Comparison of ENCODE assay signal across 2 cellular contexts in the genomic region with DNA sequence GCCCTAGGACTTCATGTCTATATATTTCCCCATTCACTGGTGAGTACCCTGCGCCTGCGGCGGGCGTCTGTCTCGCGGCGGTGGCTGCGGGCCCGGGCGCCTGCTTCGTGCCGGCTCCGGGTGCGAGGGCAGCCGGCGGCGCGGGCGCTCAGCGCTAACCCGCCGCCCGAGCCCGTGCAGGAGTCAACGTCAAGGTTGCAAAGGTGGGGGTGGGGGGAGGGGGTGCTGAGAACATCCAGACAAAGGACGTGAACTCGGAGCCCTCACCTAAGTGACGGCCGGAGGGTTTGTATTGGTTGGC.
TF ChIP-seq lines count a peak whose summit lies in the region.

No MANE protein-coding gene starts in this region.

TF ChIP-seq in A549, 52 proteins besides CTCF, POLR2A, EP300 and RAD21 (continued from another document):
- TF ChIP-seq ZSCAN20 (CRISPR knock-in tag; IDR thresholded peaks at IDR 0.05) (no peak), NR3C1 (IDR thresholded peaks at IDR 0.05) (no peak), CEBPB (IDR thresholded peaks at IDR 0.05) (no peak), MYC (IDR thresholded peaks at IDR 0.05; ENCODE audit: borderline replicate concordance, low read length) (no peak), JUN (IDR thresholded peaks at IDR 0.05) (peak; percentile 25 to 78; a peak in 3 of 5 replicates), TP53 (CRISPR knock-in tag; IDR thresholded peaks at IDR 0.05) (no peak), NPAS2 (CRISPR knock-in tag; IDR thresholded peaks at IDR 0.05; ENCODE audit: borderline replicate concordance) (no peak), SMC3 (IDR thresholded peaks at IDR 0.05) (no peak), PHF8 (IDR thresholded peaks at IDR 0.05; ENCODE audit: borderline replicate concordance, low read depth) (no peak), RNF2 (IDR thresholded peaks at IDR 0.05; ENCODE audit: borderline replicate concordance, low read depth) (no peak), FOSL2 (IDR thresholded peaks at IDR 0.05) (no peak), FOSL2 (CRISPR knock-in tag; IDR thresholded peaks at IDR 0.05) (no peak), POLR2AphosphoS2 (conservative IDR thresholded peaks at IDR 0.05; ENCODE audit: low read length) (no peak)
- TF ChIP-seq, protein P1, sequence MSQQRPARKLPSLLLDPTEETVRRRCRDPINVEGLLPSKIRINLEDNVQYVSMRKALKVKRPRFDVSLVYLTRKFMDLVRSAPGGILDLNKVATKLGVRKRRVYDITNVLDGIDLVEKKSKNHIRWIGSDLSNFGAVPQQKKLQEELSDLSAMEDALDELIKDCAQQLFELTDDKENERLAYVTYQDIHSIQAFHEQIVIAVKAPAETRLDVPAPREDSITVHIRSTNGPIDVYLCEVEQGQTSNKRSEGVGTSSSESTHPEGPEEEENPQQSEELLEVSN (IDR thresholded peaks at IDR 0.05; ENCODE audit: borderline replicate concordance, low read depth), result no peak
- TF ChIP-seq, protein P2, sequence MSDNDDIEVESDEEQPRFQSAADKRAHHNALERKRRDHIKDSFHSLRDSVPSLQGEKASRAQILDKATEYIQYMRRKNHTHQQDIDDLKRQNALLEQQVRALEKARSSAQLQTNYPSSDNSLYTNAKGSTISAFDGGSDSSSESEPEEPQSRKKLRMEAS (IDR thresholded peaks at IDR 0.05), result peak; percentile 43; the same call in 1 of the 2 replicates
- TF ChIP-seq, protein P3, sequence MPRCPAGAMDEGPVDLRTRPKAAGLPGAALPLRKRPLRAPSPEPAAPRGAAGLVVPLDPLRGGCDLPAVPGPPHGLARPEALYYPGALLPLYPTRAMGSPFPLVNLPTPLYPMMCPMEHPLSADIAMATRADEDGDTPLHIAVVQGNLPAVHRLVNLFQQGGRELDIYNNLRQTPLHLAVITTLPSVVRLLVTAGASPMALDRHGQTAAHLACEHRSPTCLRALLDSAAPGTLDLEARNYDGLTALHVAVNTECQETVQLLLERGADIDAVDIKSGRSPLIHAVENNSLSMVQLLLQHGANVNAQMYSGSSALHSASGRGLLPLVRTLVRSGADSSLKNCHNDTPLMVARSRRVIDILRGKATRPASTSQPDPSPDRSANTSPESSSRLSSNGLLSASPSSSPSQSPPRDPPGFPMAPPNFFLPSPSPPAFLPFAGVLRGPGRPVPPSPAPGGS (IDR thresholded peaks at IDR 0.05), result peak; percentile 54; the same call in 1 of the 3 replicates
- TF ChIP-seq, protein P4, sequence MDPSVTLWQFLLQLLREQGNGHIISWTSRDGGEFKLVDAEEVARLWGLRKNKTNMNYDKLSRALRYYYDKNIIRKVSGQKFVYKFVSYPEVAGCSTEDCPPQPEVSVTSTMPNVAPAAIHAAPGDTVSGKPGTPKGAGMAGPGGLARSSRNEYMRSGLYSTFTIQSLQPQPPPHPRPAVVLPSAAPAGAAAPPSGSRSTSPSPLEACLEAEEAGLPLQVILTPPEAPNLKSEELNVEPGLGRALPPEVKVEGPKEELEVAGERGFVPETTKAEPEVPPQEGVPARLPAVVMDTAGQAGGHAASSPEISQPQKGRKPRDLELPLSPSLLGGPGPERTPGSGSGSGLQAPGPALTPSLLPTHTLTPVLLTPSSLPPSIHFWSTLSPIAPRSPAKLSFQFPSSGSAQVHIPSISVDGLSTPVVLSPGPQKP (IDR thresholded peaks at IDR 0.05; ENCODE audit: low read depth, low read length), result no peak
- TF ChIP-seq, protein P5, sequence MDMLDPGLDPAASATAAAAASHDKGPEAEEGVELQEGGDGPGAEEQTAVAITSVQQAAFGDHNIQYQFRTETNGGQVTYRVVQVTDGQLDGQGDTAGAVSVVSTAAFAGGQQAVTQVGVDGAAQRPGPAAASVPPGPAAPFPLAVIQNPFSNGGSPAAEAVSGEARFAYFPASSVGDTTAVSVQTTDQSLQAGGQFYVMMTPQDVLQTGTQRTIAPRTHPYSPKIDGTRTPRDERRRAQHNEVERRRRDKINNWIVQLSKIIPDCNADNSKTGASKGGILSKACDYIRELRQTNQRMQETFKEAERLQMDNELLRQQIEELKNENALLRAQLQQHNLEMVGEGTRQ (IDR thresholded peaks at IDR 0.05), result no peak
- TF ChIP-seq, protein P6, sequence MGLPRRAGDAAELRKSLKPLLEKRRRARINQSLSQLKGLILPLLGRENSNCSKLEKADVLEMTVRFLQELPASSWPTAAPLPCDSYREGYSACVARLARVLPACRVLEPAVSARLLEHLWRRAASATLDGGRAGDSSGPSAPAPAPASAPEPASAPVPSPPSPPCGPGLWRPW (IDR thresholded peaks at IDR 0.05), result no peak
- TF ChIP-seq, protein P7, sequence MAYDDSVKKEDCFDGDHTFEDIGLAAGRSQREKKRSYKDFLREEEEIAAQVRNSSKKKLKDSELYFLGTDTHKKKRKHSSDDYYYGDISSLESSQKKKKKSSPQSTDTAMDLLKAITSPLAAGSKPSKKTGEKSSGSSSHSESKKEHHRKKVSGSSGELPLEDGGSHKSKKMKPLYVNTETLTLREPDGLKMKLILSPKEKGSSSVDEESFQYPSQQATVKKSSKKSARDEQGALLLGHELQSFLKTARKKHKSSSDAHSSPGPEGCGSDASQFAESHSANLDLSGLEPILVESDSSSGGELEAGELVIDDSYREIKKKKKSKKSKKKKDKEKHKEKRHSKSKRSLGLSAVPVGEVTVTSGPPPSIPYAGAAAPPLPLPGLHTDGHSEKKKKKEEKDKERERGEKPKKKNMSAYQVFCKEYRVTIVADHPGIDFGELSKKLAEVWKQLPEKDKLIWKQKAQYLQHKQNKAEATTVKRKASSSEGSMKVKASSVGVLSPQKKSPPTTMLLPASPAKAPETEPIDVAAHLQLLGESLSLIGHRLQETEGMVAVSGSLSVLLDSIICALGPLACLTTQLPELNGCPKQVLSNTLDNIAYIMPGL (CRISPR knock-in tag; IDR thresholded peaks at IDR 0.05; ENCODE audit: borderline replicate concordance), result no peak
- TF ChIP-seq, protein P8, sequence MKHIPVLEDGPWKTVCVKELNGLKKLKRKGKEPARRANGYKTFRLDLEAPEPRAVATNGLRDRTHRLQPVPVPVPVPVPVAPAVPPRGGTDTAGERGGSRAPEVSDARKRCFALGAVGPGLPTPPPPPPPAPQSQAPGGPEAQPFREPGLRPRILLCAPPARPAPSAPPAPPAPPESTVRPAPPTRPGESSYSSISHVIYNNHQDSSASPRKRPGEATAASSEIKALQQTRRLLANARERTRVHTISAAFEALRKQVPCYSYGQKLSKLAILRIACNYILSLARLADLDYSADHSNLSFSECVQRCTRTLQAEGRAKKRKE (CRISPR knock-in tag; IDR thresholded peaks at IDR 0.05; ENCODE audit: low read depth), result no peak

TF ChIP-seq in H1, 55 proteins besides CTCF, POLR2A, EP300 and RAD21 (continued from another document):
- TF ChIP-seq JUN (IDR thresholded peaks at IDR 0.05; ENCODE audit: low read depth, low read length) (no peak), NANOG (IDR thresholded peaks at IDR 0.05; ENCODE audit: insufficient read depth, low read depth, low read length, poor library complexity, severe bottlenecking) (no peak), CEBPB (IDR thresholded peaks at IDR 0.05; ENCODE audit: low read depth, low read length) (no peak), HDAC6 (IDR thresholded peaks at IDR 0.05; ENCODE audit: low read depth, low read length) (no peak), CTBP2 (IDR thresholded peaks at IDR 0.05; ENCODE audit: borderline replicate concordance, insufficient read depth, insufficient read length, low read length) (no peak), GTF2F1 (IDR thresholded peaks at IDR 0.05; ENCODE audit: borderline replicate concordance, low read depth, low read length) (no peak), TCF12 (IDR thresholded peaks at IDR 0.05; ENCODE audit: low read depth, low read length) (no peak), CHD1 (IDR thresholded peaks at IDR 0.05; ENCODE audit: low read depth, low read length) (no peak), CBX5 (IDR thresholded peaks at IDR 0.05; ENCODE audit: low read depth, low read length) (no peak), SIN3A (conservative IDR thresholded peaks at IDR 0.05 in 1 of 2, IDR thresholded peaks at IDR 0.05 in 1 of 2; ENCODE audit: low read depth in 1 of 2, low read length in 2 of 2) (0 out of 4 replicates have a peak, but pooled peaks of 1 of the 2 experiments have one; percentile 38), EZH2 (IDR thresholded peaks at IDR 0.05; ENCODE audit: low read depth, low read length, severe bottlenecking) (peak; percentile 8), CBX8 (IDR thresholded peaks at IDR 0.05; ENCODE audit: borderline replicate concordance, low read depth, low read length) (no peak), RXRA (IDR thresholded peaks at IDR 0.05; ENCODE audit: insufficient read depth, low read depth, low read length) (no peak), POU5F1 (IDR thresholded peaks at IDR 0.05; ENCODE audit: low read depth, low read length) (no peak)
- TF ChIP-seq, protein P1 (IDR thresholded peaks at IDR 0.05), result no peak
